8 cellular contexts compared by ENCODE assay signal in the genomic region with DNA sequence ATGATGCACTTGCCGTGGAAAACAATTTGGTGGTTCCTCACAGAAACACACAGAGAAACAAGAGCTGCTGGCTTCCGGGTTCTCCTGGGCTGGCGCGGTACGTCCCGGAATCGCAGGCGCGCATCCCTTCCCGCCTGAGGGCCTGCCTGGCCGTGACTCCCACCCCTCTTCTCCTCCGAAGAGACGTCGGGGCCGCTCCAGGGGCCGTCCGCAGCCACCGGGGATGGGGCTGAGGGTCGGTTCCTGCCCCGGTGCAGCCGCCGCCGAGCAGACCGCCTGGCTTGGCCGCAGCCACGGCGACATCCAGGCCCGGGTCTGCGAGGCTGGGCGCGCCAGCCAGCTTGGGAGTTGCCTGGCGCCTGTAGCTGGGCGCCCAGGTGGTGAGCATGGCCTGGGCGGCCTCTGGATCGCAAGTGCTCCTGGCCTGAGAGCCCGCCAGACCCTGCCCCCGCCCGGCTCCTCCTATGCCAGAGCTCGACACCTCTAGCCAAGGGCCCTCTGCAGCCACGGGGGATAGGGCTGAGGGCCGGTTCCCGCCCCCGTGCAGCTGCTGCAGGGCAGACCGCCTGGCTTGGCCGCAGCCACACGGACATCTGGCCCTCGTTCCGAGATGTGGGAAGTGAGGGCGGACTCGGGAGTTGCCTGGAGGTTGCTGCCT.
DNase-seq lines count a peak whose midpoint lies in the region; ATAC-seq and TF ChIP-seq lines count a peak whose summit lies in the region.
"Not testable (repeated sequence)": the region's sequence is repeated elsewhere in the genome, so short reads cannot be mapped to it uniquely, and the experiment has no call there.

No MANE protein-coding gene starts in this region.

- peak overlapping the region; percentile 76 for H3K27ac ChIP-seq in 22Rv1

- intact Hi-C loops in activated CD8-positive, alpha-beta T cell treated with anti-CD3 and anti-CD28 coated beads for 36 hours (cut with micrococcal nuclease) = not testable (repeated sequence)

- not testable (repeated sequence) for H3K27me3 Mint-ChIP-seq in activated CD8-positive, alpha-beta T cell treated with anti-CD3 and anti-CD28 coated beads for 36 hours

- DNase-seq in KBM-7 (peak; percentile 88), dermis blood vessel endothelial cell (peak; percentile 43), left kidney (ENCODE audit: low read depth, low spot score) (peak; percentile 24)
- peak; percentile 37 for DNase-seq in activated CD8-positive, alpha-beta T cell treated with anti-CD3 and anti-CD28 coated beads for 36 hours

- not testable (repeated sequence) for H3K9me3 ChIP-seq in skeletal muscle satellite cell (replicated peaks; ENCODE audit: low read length)

- H3K9me3 Mint-ChIP-seq in activated CD8-positive, alpha-beta T cell treated with anti-CD3 and anti-CD28 coated beads for 36 hours = not testable (repeated sequence)

- H3K27me3 ChIP-seq in skeletal muscle satellite cell (ENCODE audit: control insufficient read depth, insufficient read depth, low read length) = not testable (repeated sequence)

- peak overlapping the region; percentile 93 for H3K4me2 ChIP-seq in skeletal muscle satellite cell (ENCODE audit: low read length)

- TF ChIP-seq CTCF in 22Rv1 (IDR thresholded peaks at IDR 0.05); activated CD8-positive, alpha-beta T cell treated with anti-CD3 and anti-CD28 coated beads for 36 hours (IDR thresholded peaks at IDR 0.05): not testable (repeated sequence)

- not testable (repeated sequence) for H3K4me1 ChIP-seq in skeletal muscle satellite cell (ENCODE audit: control insufficient read depth, insufficient read depth, low read length)

- ATAC-seq in GM18868 (IDR thresholded peaks at IDR 0.05; ENCODE audit: unreplicated experiment) (peak; percentile 23), HG02610 (IDR thresholded peaks at IDR 0.05; ENCODE audit: unreplicated experiment) (peak; percentile 20)
- not testable (repeated sequence) for ATAC-seq in activated CD8-positive, alpha-beta T cell treated with anti-CD3 and anti-CD28 coated beads for 36 hours

- POLR2A ChIA-PET in activated CD8-positive, alpha-beta T cell treated with anti-CD3 and anti-CD28 coated beads for 36 hours (lab: Charles Lee) = not testable (repeated sequence)

- CTCF ChIA-PET in activated CD8-positive, alpha-beta T cell treated with anti-CD3 and anti-CD28 coated beads for 36 hours (lab: Charles Lee) = not testable (repeated sequence)

- H3K36me3 Mint-ChIP-seq in activated CD8-positive, alpha-beta T cell treated with anti-CD3 and anti-CD28 coated beads for 36 hours (ENCODE audit: low read depth) = not testable (repeated sequence)

- H3K36me3 ChIP-seq in skeletal muscle satellite cell (ENCODE audit: insufficient read depth, low read length) = not testable (repeated sequence)

- not testable (repeated sequence) for H3K9ac ChIP-seq in skeletal muscle satellite cell (ENCODE audit: low read depth, low read length)

- peak overlapping the region; percentile 47 for H3K4me3 Mint-ChIP-seq in activated CD8-positive, alpha-beta T cell treated with anti-CD3 and anti-CD28 coated beads for 36 hours

- not testable (repeated sequence) for H3K4me1 Mint-ChIP-seq in activated CD8-positive, alpha-beta T cell treated with anti-CD3 and anti-CD28 coated beads for 36 hours (ENCODE audit: low read depth)

- H3K4me3 ChIP-seq in skeletal muscle satellite cell (ENCODE audit: low read length) = peak overlapping the region; percentile 59

- peak overlapping the region; percentile 44 for H3K27ac Mint-ChIP-seq in activated CD8-positive, alpha-beta T cell treated with anti-CD3 and anti-CD28 coated beads for 36 hours

- in situ Hi-C loops in KBM-7 (cut with MboI; ENCODE audit: low pct_unique_long_range_greater_than_20kb, low sequenced_read_pairs) = not testable (repeated sequence)

Comparison
In these comparisons a context has a peak if more than half of its experiments do, and no peak if none do; other contexts are left out.
1. DNase-seq: peak in every context shown above with its lines; median percentile 88 in KBM-7; 43 in dermis blood vessel endothelial cell; 37 in activated CD8-positive, alpha-beta T cell treated with anti-CD3 and anti-CD28 coated beads for 36 hours; 24 in left kidney.